In the genomic region with DNA sequence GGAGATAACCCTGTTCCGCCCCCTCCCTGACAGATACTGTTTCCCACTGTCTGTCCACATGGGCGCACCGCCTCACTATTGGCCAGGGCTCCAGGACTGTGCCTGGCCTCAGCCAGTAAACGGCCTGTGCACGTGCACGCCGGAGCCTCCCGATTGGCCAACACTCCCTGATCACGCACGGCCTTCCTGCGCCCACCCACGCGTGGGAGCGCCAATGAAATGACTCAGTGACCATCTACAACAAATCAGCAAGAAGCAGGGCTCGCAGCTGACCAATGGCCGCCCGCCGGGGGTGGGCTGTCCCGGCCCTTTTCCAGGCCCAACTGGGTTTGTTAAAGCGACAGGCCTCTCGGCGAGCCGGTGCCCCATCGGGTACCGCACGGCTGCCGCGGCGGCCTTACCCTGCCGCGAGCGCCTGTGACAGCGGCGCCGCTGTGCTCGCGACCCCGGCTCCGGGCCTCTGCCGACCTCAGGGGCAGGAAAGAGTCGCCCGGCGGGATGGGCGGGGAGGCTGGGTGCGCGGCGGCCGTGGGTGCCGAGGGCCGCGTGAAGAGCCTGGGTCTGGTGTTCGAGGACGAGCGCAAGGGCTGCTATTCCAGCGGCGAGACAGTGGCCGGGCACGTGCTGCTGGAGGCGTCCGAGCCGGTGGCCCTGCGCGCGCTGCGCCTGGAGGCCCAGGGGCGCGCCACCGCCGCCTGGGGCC, we compare ENCODE assay signal across 1 cellular context.
A peak's percentile ranks its signal among the peaks of the same experiment; 100 is the strongest.
TF ChIP-seq lines count a peak whose summit lies in the region.

A gene with protein sequence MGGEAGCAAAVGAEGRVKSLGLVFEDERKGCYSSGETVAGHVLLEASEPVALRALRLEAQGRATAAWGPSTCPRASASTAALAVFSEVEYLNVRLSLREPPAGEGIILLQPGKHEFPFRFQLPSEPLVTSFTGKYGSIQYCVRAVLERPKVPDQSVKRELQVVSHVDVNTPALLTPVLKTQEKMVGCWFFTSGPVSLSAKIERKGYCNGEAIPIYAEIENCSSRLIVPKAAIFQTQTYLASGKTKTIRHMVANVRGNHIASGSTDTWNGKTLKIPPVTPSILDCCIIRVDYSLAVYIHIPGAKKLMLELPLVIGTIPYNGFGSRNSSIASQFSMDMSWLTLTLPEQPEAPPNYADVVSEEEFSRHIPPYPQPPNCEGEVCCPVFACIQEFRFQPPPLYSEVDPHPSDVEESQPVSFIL (plus strand): TSS at position 340 of the 703 bp plus-strand sequence. CDS start 159 bp downstream, at position 499.

TF ChIP-seq in GM12878, 131 proteins besides CTCF, POLR2A, EP300 and RAD21 (continued from another document):
- TF ChIP-seq ZBTB4 (CRISPR knock-in tag; IDR thresholded peaks at IDR 0.05): no peak
- TF ChIP-seq SP1 (IDR thresholded peaks at IDR 0.05; ENCODE audit: low read depth, low read length): peak; percentile 90
- TF ChIP-seq EGR1 (IDR thresholded peaks at IDR 0.05; ENCODE audit: borderline replicate concordance in 1 of 2, low read depth in 2 of 2, low read length in 2 of 2): 0 out of 3 replicates have a peak, but pooled peaks of 1 of the 2 experiments have one; percentile 29
